In the genomic region with DNA sequence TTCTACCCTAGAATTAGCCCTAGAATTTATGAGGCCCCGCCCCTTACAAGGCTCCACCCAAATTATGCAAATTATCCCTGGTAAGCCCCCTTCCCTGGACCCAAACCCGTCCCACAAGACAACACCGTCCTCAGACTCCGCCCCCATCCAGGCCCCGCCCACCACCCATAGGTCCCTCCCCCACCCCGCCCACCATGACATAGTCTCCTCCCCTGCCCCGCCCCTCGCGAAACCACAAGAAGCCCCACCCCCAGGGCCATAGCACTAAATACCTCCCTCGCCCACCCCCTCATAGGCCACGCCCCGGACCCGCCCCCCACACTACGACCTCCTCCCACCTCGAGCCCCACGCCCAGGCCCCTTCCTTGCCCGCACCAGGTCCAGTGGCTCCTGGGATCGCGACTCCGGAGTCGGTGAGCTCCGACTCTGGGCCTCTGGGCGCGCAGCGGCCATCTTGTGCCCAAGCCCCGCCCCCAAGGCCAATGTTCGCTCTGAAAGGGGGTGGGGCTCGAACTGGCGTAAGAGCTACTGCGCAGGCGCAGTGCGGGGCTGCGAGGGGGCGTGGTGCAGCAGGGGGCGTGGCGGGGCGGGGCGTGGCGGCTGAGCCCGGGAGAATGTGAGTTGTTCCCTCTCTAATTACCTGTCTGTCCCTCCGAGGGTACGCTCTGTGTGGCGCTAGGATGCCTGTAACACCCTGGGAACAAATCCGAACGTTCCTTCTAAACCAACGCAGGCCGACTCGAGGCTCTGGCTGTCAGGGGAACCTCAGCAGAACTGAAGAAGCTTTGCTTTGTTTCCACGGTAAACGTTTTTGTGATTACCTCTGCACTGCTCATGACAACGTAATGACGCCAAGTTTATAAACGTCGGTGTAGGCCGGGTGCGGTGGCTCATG, we compare ENCODE assay signal across 8 cellular contexts. TPM values are rescaled to one million over a fixed set of nuclear protein-coding genes. Genes with fewer than 3 reads are reported as not detected.
DNase-seq lines count a peak whose midpoint lies in the region; ATAC-seq and TF ChIP-seq lines count a peak whose summit lies in the region.

A gene with protein sequence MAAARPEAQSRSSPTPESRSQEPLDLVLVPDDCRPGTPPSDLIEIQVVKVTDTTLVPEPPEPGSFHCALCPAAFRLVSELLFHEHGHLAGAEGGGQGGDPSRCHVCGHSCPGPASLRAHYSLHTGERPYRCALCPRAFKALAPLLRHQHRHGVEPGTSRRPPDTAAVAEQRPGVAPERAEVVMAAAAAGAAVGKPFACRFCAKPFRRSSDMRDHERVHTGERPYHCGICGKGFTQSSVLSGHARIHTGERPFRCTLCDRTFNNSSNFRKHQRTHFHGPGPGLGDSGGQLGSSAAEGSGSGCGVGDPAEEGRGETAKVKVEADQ (minus strand): TSS at position 458 of the 895 bp plus-strand sequence. CDS start 5 bp downstream, at position 453.

- no peaks in the 10 kb centered on the region for H3K27me3 Mint-ChIP-seq in CD8-positive, alpha-beta memory T cell
- H3K27me3 Mint-ChIP-seq in activated naive CD8-positive, alpha-beta T cell, result no peaks in the 10 kb centered on the region
- peaks cover 8% of the 10 kb centered on the region for H3K27me3 Mint-ChIP-seq in glutamatergic neuron (ENCODE audit: unreplicated experiment)

- H3K4me3 ChIP-seq in CD8-positive, alpha-beta memory T cell (ENCODE audit: low read length), result peak within 1 kb of the TSS; percentile 63
- peak within 1 kb of the TSS; percentile 85 for H3K4me3 ChIP-seq in osteoblast (ENCODE audit: insufficient read depth, low read length)
- H3K4me3 ChIP-seq in suprapubic skin, result peak within 1 kb of the TSS; percentile 62

- no peak for TF ChIP-seq POLR2A in suprapubic skin (IDR thresholded peaks at IDR 0.05)

- under 1% methylated on average over 27 of the region's 56 CpGs for WGBS in suprapubic skin

- H3K36me3 ChIP-seq in CD8-positive, alpha-beta memory T cell (ENCODE audit: insufficient read depth, low read length), result no peaks in the 10 kb centered on the region
- H3K36me3 ChIP-seq in osteoblast (ENCODE audit: insufficient read depth, low read length) (peaks cover 4% of the 10 kb centered on the region), suprapubic skin (peaks cover 14% of the 10 kb centered on the region)

- peaks cover 47% of the 10 kb centered on the region for H3K4me1 ChIP-seq in CD8-positive, alpha-beta memory T cell (ENCODE audit: insufficient read depth, low read length)
- H3K4me1 ChIP-seq in osteoblast (ENCODE audit: insufficient read depth, low read length) (peaks cover 4% of the 10 kb centered on the region), suprapubic skin (peaks cover 16% of the 10 kb centered on the region)

- H3K27ac ChIP-seq in CD8-positive, alpha-beta memory T cell (ENCODE audit: low read depth, low read length), result peak within 1 kb of the TSS; percentile 65
- H3K27ac ChIP-seq in osteoblast (ENCODE audit: low read depth, low read length) (peak within 1 kb of the TSS; percentile 78), suprapubic skin (peak within 1 kb of the TSS; percentile 97)

- no peak for TF ChIP-seq EP300 in suprapubic skin (IDR thresholded peaks at IDR 0.05)

- peaks cover 7% of the 10 kb centered on the region for H4K20me1 ChIP-seq in osteoblast (ENCODE audit: insufficient read depth, low read length)

- H3K9me3 ChIP-seq in CD8-positive, alpha-beta memory T cell (ENCODE audit: low read length), result no peaks in the 10 kb centered on the region
- H3K9me3 ChIP-seq in osteoblast (ENCODE audit: low read depth, low read length) (no peaks in the 10 kb centered on the region), suprapubic skin (no peaks in the 10 kb centered on the region)

- peaks cover 4% of the 10 kb centered on the region for H3K79me2 ChIP-seq in osteoblast (ENCODE audit: insufficient read depth, low read length)

- CTCF ChIA-PET in CD8-positive, alpha-beta memory T cell (lab: Charles Lee), result interaction anchor here (0.7 to 6.5 kb wide), 17 partner anchors 9 to 618 kb away, joined by 3 to 67 read pairs (median 4); a partner anchor contains a TSS

- POLR2A ChIA-PET in CD8-positive, alpha-beta memory T cell (lab: Charles Lee), result interaction anchor here (0.6 to 3.3 kb wide), 13 partner anchors 10 to 507 kb away, joined by 3 to 34 read pairs (median 6); a partner anchor contains a TSS

- TF ChIP-seq CTCF in glutamatergic neuron (IDR thresholded peaks at IDR 0.05; ENCODE audit: partially characterized antibody, unreplicated experiment), result no peak
- TF ChIP-seq CTCF in osteoblast (IDR thresholded peaks at IDR 0.05; ENCODE audit: extremely low read depth, low read depth, low read length), result no peak
- TF ChIP-seq CTCF in suprapubic skin (IDR thresholded peaks at IDR 0.05), result no peak

- peak; percentile 69 for ATAC-seq in GM21786 (IDR thresholded peaks at IDR 0.05; ENCODE audit: unreplicated experiment)
- ATAC-seq in SK-N-SH treated with all-trans-retinoic acid at 6 μM for 48 hours, result peak; percentile 75

- H3K4me1 Mint-ChIP-seq in CD8-positive, alpha-beta memory T cell, result peaks cover 45 to 63% (median 60%) of the 10 kb centered on the region in 3 donors
- H3K4me1 Mint-ChIP-seq in activated naive CD8-positive, alpha-beta T cell (ENCODE audit: low read depth), result peaks cover 56% of the 10 kb centered on the region
- no peaks in the 10 kb centered on the region for H3K4me1 Mint-ChIP-seq in glutamatergic neuron (ENCODE audit: low read depth, unreplicated experiment)

- H3K27ac Mint-ChIP-seq in CD8-positive, alpha-beta memory T cell, result peak within 1 kb of the TSS; percentile 91 to 99 (median 94)
- H3K27ac Mint-ChIP-seq in activated naive CD8-positive, alpha-beta T cell, result peak within 1 kb of the TSS; percentile 84
- peak within 1 kb of the TSS; percentile 88 for H3K27ac Mint-ChIP-seq in glutamatergic neuron (ENCODE audit: unreplicated experiment)

- peak within 1 kb of the TSS; percentile 86 to 96 (median 90) for H3K4me3 Mint-ChIP-seq in CD8-positive, alpha-beta memory T cell
- H3K4me3 Mint-ChIP-seq in activated naive CD8-positive, alpha-beta T cell, result peak within 1 kb of the TSS; percentile 84
- peak within 1 kb of the TSS; percentile 88 for H3K4me3 Mint-ChIP-seq in glutamatergic neuron (ENCODE audit: unreplicated experiment)

- DNase-seq in CD8-positive, alpha-beta memory T cell, result peak; percentile 90 to 96 (median 91)
- peak; percentile 97 for DNase-seq in NCI-H1105 (lab: John Stamatoyannopoulos, UW)
- DNase-seq in glutamatergic neuron, result peak; percentile 96
- peak; percentile 99 for DNase-seq in osteoblast (ENCODE audit: insufficient read length, low spot score, missing footprints)
- peak; percentile 94 to 96 for DNase-seq in suprapubic skin (ENCODE audit: low spot score in 2 of 2)

- no peaks in the 10 kb centered on the region for H3K9me3 Mint-ChIP-seq in CD8-positive, alpha-beta memory T cell
- H3K9me3 Mint-ChIP-seq in activated naive CD8-positive, alpha-beta T cell (ENCODE audit: low read depth), result no peaks in the 10 kb centered on the region
- H3K9me3 Mint-ChIP-seq in glutamatergic neuron (ENCODE audit: unreplicated experiment), result peaks cover 12% of the 10 kb centered on the region

- H3K36me3 Mint-ChIP-seq in CD8-positive, alpha-beta memory T cell, result peaks cover 0 to 3% (median 2%) of the 10 kb centered on the region in 3 donors
- no peaks in the 10 kb centered on the region for H3K36me3 Mint-ChIP-seq in activated naive CD8-positive, alpha-beta T cell
- H3K36me3 Mint-ChIP-seq in glutamatergic neuron (ENCODE audit: unreplicated experiment), result peaks cover 13% of the 10 kb centered on the region

- H2AFZ ChIP-seq in osteoblast (ENCODE audit: low read length), result peak within 1 kb of the TSS; percentile 98

- H3K27me3 ChIP-seq in CD8-positive, alpha-beta memory T cell (ENCODE audit: insufficient read depth, low read length, poor library complexity, severe bottlenecking), result no peaks in the 10 kb centered on the region
- no peaks in the 10 kb centered on the region for H3K27me3 ChIP-seq in osteoblast (ENCODE audit: insufficient read depth, low read length)
- no peaks in the 10 kb centered on the region for H3K27me3 ChIP-seq in suprapubic skin

- H3K4me2 ChIP-seq in osteoblast (ENCODE audit: insufficient read depth, low read length), result peak within 1 kb of the TSS; percentile 97

TF ChIP-seq in SK-N-SH treated with all-trans-retinoic acid at 6 μM for 48 hours, 23 proteins besides CTCF, POLR2A, EP300 and RAD21:
- TF ChIP-seq TOX (CRISPR knock-in tag; IDR thresholded peaks at IDR 0.05; ENCODE audit: borderline replicate concordance) (no peak), OSR1 (CRISPR knock-in tag; IDR thresholded peaks at IDR 0.05) (no peak)

RNA-seq across cellular contexts. Expression of the gene that starts here (rescaled TPM):
- 1 to 10 TPM; 2.6 to 2.9 TPM for total RNA-seq in CD8-positive, alpha-beta memory T cell
- 1.0 TPM for polyA plus RNA-seq in CD8-positive, alpha-beta memory T cell
- total RNA-seq in glutamatergic neuron (ENCODE audit: unreplicated experiment) (8.4 TPM), osteoblast (6.5 and 8.7 TPM in 2 replicates), suprapubic skin (1 to 10 TPM; 4.3 to 8.0 (median 6.5) TPM)

Comparison
In these comparisons a context has a peak if more than half of its experiments do, and no peak if none do; other contexts are left out.
1. Peak in every context shown above with its lines: DNase-seq, ATAC-seq, H3K4me3 ChIP-seq and H3K27ac ChIP-seq.